8 cellular contexts compared by ENCODE assay signal in genomic region chr3:128653993-128654805, GRCh38. TPM values are rescaled to one million over a fixed set of nuclear protein-coding genes. Genes with fewer than 3 reads are reported as not detected.
A peak's percentile ranks its signal among the peaks of the same experiment; 100 is the strongest.
DNase-seq lines count a peak whose midpoint lies in the region; ATAC-seq and TF ChIP-seq lines count a peak whose summit lies in the region.
"Not testable (repeated sequence)": the region's sequence is repeated elsewhere in the genome, so short reads cannot be mapped to it uniquely, and the experiment has no call there.

No MANE protein-coding gene starts in this region.

- H3K27me3 Mint-ChIP-seq in activated CD8-positive, alpha-beta T cell treated with anti-CD3 and anti-CD28 coated beads, Interleukin-2, amount 10 ng/mL, durations not matched to agents 7 days and 5 days (ENCODE audit: low read depth); activated naive CD4-positive, alpha-beta T cell treated with anti-CD3 and anti-CD28 coated beads, Interleukin-2, amount 10 ng/mL, durations not matched to agents 7 days and 5 days; effector memory CD8-positive, alpha-beta T cell; naive thymus-derived CD4-positive, alpha-beta T cell: not testable (repeated sequence)

- H4K20me1 ChIP-seq in DND-41 (ENCODE audit: insufficient read depth, low read length) = not testable (repeated sequence)

- intact Hi-C loops in naive thymus-derived CD4-positive, alpha-beta T cell (cut with micrococcal nuclease) = loop anchor here in 1 of 2 donors (1.0 to 10.0 kb wide), 10 partner anchors 26 to 1241 kb away; partner anchors contain the start of genes HMCES, IFT122, RAB43 and TMCC1

- not testable (repeated sequence) for H3K36me3 Mint-ChIP-seq in activated CD8-positive, alpha-beta T cell treated with anti-CD3 and anti-CD28 coated beads, Interleukin-2, amount 10 ng/mL, durations not matched to agents 7 days and 5 days (ENCODE audit: low read depth); activated naive CD4-positive, alpha-beta T cell treated with anti-CD3 and anti-CD28 coated beads, Interleukin-2, amount 10 ng/mL, durations not matched to agents 7 days and 5 days; naive thymus-derived CD4-positive, alpha-beta T cell
- H3K36me3 Mint-ChIP-seq in effector memory CD8-positive, alpha-beta T cell (ENCODE audit: insufficient read depth) = peaks cover 19% of the 10 kb centered on the region

- peaks cover 17% of the 10 kb centered on the region for H3K4me1 Mint-ChIP-seq in activated CD8-positive, alpha-beta T cell treated with anti-CD3 and anti-CD28 coated beads, Interleukin-2, amount 10 ng/mL, durations not matched to agents 7 days and 5 days (ENCODE audit: low read depth)
- peaks cover 21% of the 10 kb centered on the region for H3K4me1 Mint-ChIP-seq in activated naive CD4-positive, alpha-beta T cell treated with anti-CD3 and anti-CD28 coated beads, Interleukin-2, amount 10 ng/mL, durations not matched to agents 7 days and 5 days
- peaks cover 13 to 14% of the 10 kb centered on the region in 2 donors for H3K4me1 Mint-ChIP-seq in effector memory CD8-positive, alpha-beta T cell (ENCODE audit: low read depth in 2 of 2)
- H3K4me1 Mint-ChIP-seq in naive thymus-derived CD4-positive, alpha-beta T cell = peaks cover 11 to 20% (median 15%) of the 10 kb centered on the region in 7 donors

- TF ChIP-seq POLR2A in upper lobe of left lung (IDR thresholded peaks at IDR 0.05) = not testable (repeated sequence)

- 62 to 79% methylated on average over 20 to 23 of the region's 24 CpGs for WGBS in upper lobe of left lung, 2 donors

- peak overlapping the region; percentile 66 for H3K27ac ChIP-seq in DND-41 (ENCODE audit: low read length)
- peak overlapping the region; percentile 61 for H3K27ac ChIP-seq in naive thymus-derived CD4-positive, alpha-beta T cell (ENCODE audit: low read depth, low read length)
- not testable (repeated sequence) for H3K27ac ChIP-seq in upper lobe of left lung

- peak overlapping the region; percentile 8 to 54; a peak in 3 of 4 replicates for H3K4me3 ChIP-seq in DND-41 (ENCODE audit: low read depth in 1 of 2, low read length in 2 of 2)
- peak overlapping the region; percentile 64 for H3K4me3 ChIP-seq in naive thymus-derived CD4-positive, alpha-beta T cell (ENCODE audit: low read length)
- H3K4me3 ChIP-seq in upper lobe of left lung = peak overlapping the region in 3 of 4 donors; percentile 21 to 29 (median 24)

- H3K4me1 ChIP-seq in DND-41 (ENCODE audit: insufficient read depth, low read length) = peaks cover 35% of the 10 kb centered on the region
- not testable (repeated sequence) for H3K4me1 ChIP-seq in naive thymus-derived CD4-positive, alpha-beta T cell (ENCODE audit: control insufficient read depth in 2 of 2, insufficient read depth in 2 of 2, low read length in 2 of 2); upper lobe of left lung

- peak overlapping the region; percentile 63 for H3K4me2 ChIP-seq in DND-41 (ENCODE audit: insufficient read depth, low read length)

- ATAC-seq in DND-41 (ENCODE audit: insufficient read depth, low read depth) = peak; percentile 25; the same call in 1 of the 3 replicates
- ATAC-seq in activated CD8-positive, alpha-beta T cell treated with anti-CD3 and anti-CD28 coated beads, Interleukin-2, amount 10 ng/mL, durations not matched to agents 7 days and 5 days; effector memory CD8-positive, alpha-beta T cell (replicated peaks); naive thymus-derived CD4-positive, alpha-beta T cell; upper lobe of left lung (ENCODE audit: low FRiP score in 2 of 2): not testable (repeated sequence)

- H3K9ac ChIP-seq in DND-41 (ENCODE audit: low read depth, low read length) = peak overlapping the region; percentile 48

- H3K9me3 Mint-ChIP-seq in activated CD8-positive, alpha-beta T cell treated with anti-CD3 and anti-CD28 coated beads, Interleukin-2, amount 10 ng/mL, durations not matched to agents 7 days and 5 days (ENCODE audit: insufficient read depth); activated naive CD4-positive, alpha-beta T cell treated with anti-CD3 and anti-CD28 coated beads, Interleukin-2, amount 10 ng/mL, durations not matched to agents 7 days and 5 days; effector memory CD8-positive, alpha-beta T cell; naive thymus-derived CD4-positive, alpha-beta T cell: not testable (repeated sequence)

- H3K9me3 ChIP-seq in DND-41 (ENCODE audit: insufficient read depth, low read length, severe bottlenecking); naive thymus-derived CD4-positive, alpha-beta T cell (ENCODE audit: control insufficient read depth in 2 of 3, low read length in 3 of 3); upper lobe of left lung: not testable (repeated sequence)

- DNase-seq in DND-41 (peak; percentile 61), SK-N-DZ (ENCODE audit: low spot score) (peak; percentile 49)
- peak; percentile 54 for DNase-seq in activated CD8-positive, alpha-beta T cell treated with anti-CD3 and anti-CD28 coated beads, Interleukin-2, amount 10 ng/mL, durations not matched to agents 7 days and 5 days
- DNase-seq in activated naive CD4-positive, alpha-beta T cell treated with anti-CD3 and anti-CD28 coated beads, Interleukin-2, amount 10 ng/mL, durations not matched to agents 7 days and 5 days = peak; percentile 58
- DNase-seq in effector memory CD8-positive, alpha-beta T cell = peak; percentile 7 to 27 (median 16)
- peak; percentile 14 to 77 (median 63) for DNase-seq in naive thymus-derived CD4-positive, alpha-beta T cell
- peak; percentile 17 for DNase-seq in stimulated activated CD4-positive, alpha-beta T cell treated with anti-CD3 and anti-CD28 coated beads, Interleukin-12 subunit alpha, Interleukin-12 subunit beta, amount 100 ng/mL, for 4 hours
- DNase-seq in upper lobe of left lung = not testable (repeated sequence)

- not testable (repeated sequence) for TF ChIP-seq CTCF in DND-41 (IDR thresholded peaks at IDR 0.05; ENCODE audit: borderline replicate concordance, extremely low read depth, low read length, poor library complexity, severe bottlenecking); upper lobe of left lung (IDR thresholded peaks at IDR 0.05)

- not testable (repeated sequence) for H3K27me3 ChIP-seq in DND-41 (ENCODE audit: insufficient read depth, low read length, poor library complexity); naive thymus-derived CD4-positive, alpha-beta T cell (ENCODE audit: control insufficient read depth in 2 of 2, insufficient read depth in 2 of 2, low read length in 2 of 2); upper lobe of left lung

- not testable (repeated sequence) for H3K36me3 ChIP-seq in DND-41 (ENCODE audit: insufficient read depth, low read length); naive thymus-derived CD4-positive, alpha-beta T cell (ENCODE audit: control insufficient read depth in 2 of 3, insufficient read depth in 3 of 3, low read length in 3 of 3); upper lobe of left lung

- peaks cover 17% of the 10 kb centered on the region for H3K79me2 ChIP-seq in DND-41 (ENCODE audit: insufficient read depth, low read length)

- H2AFZ ChIP-seq in DND-41 (ENCODE audit: low read depth, low read length) = peak overlapping the region; percentile 70

- POLR2A ChIA-PET in activated CD8-positive, alpha-beta T cell treated with anti-CD3 and anti-CD28 coated beads, Interleukin-2, amount 10 ng/mL, durations not matched to agents 7 days and 5 days (lab: Charles Lee) = interaction anchor here (0.8 to 1.8 kb wide), 4 partner anchors 15 to 706 kb away, joined by 3 to 6 read pairs (median 4); no protein-coding TSS in a partner anchor
- POLR2A ChIA-PET in naive thymus-derived CD4-positive, alpha-beta T cell (lab: Charles Lee) = interaction anchor here (0.6 to 2.2 kb wide), 10 partner anchors 18 to 662 kb away, joined by 3 to 17 read pairs (median 4); a partner anchor contains a TSS

- TF ChIP-seq EP300 in upper lobe of left lung (IDR thresholded peaks at IDR 0.05) = not testable (repeated sequence)

- peak overlapping the region; percentile 65 for H3K4me3 Mint-ChIP-seq in activated CD8-positive, alpha-beta T cell treated with anti-CD3 and anti-CD28 coated beads, Interleukin-2, amount 10 ng/mL, durations not matched to agents 7 days and 5 days
- H3K4me3 Mint-ChIP-seq in activated naive CD4-positive, alpha-beta T cell treated with anti-CD3 and anti-CD28 coated beads, Interleukin-2, amount 10 ng/mL, durations not matched to agents 7 days and 5 days = peak overlapping the region; percentile 60
- H3K4me3 Mint-ChIP-seq in effector memory CD8-positive, alpha-beta T cell = peak overlapping the region; percentile 82 to 91
- H3K4me3 Mint-ChIP-seq in naive thymus-derived CD4-positive, alpha-beta T cell = peak overlapping the region; percentile 78 to 94 (median 90)

- peak overlapping the region; percentile 12 for H3K27ac Mint-ChIP-seq in activated CD8-positive, alpha-beta T cell treated with anti-CD3 and anti-CD28 coated beads, Interleukin-2, amount 10 ng/mL, durations not matched to agents 7 days and 5 days
- H3K27ac Mint-ChIP-seq in activated naive CD4-positive, alpha-beta T cell treated with anti-CD3 and anti-CD28 coated beads, Interleukin-2, amount 10 ng/mL, durations not matched to agents 7 days and 5 days = peak overlapping the region; percentile 2
- peak overlapping the region in 1 of 2 donors; percentile 76 for H3K27ac Mint-ChIP-seq in effector memory CD8-positive, alpha-beta T cell
- H3K27ac Mint-ChIP-seq in naive thymus-derived CD4-positive, alpha-beta T cell = peak overlapping the region; percentile 37 to 94 (median 83)

- CTCF ChIA-PET in activated CD8-positive, alpha-beta T cell treated with anti-CD3 and anti-CD28 coated beads, Interleukin-2, amount 10 ng/mL, durations not matched to agents 7 days and 5 days (lab: Charles Lee) = interaction anchor here (0.9 to 2.7 kb wide), 4 partner anchors 21 to 221 kb away, joined by 3 to 17 read pairs (median 7); no protein-coding TSS in a partner anchor
- CTCF ChIA-PET in activated naive CD4-positive, alpha-beta T cell treated with anti-CD3 and anti-CD28 coated beads, Interleukin-2, amount 10 ng/mL, durations not matched to agents 7 days and 5 days (lab: Charles Lee) = interaction anchor here (0.7 to 3.2 kb wide), 9 partner anchors 21 to 194 kb away, joined by 3 to 15 read pairs (median 3); no protein-coding TSS in a partner anchor
- CTCF ChIA-PET in naive thymus-derived CD4-positive, alpha-beta T cell (lab: Charles Lee) = interaction anchor here (0.6 to 1.6 kb wide), 7 partner anchors 23 to 150 kb away, joined by 3 to 8 read pairs (median 5); no protein-coding TSS in a partner anchor

RNA-seq across cellular contexts. Expression of gene RPN1, which starts 3.6 kb away (rescaled TPM):
- polyA plus RNA-seq in SK-N-DZ (2014; cell fraction: cytosol; rRNA removed) = 205 and 243 TPM in 2 replicates
- polyA plus RNA-seq in SK-N-DZ (2014; cell fraction: nucleus; rRNA removed) = 78.6 and 109 TPM in 2 replicates
- 100 to 1,000 TPM; 157 to 162 TPM for total RNA-seq in activated CD8-positive, alpha-beta T cell treated with anti-CD3 and anti-CD28 coated beads, Interleukin-2, amount 10 ng/mL, durations not matched to agents 7 days and 5 days
- total RNA-seq in naive thymus-derived CD4-positive, alpha-beta T cell = 100 to 1,000 TPM in 2 of 5 experiments, 10 to 100 TPM in 3; 76.7 to 203 (median 88.5) TPM
- polyA plus RNA-seq in naive thymus-derived CD4-positive, alpha-beta T cell = 100 to 1,000 TPM; 180 to 190 TPM
- 100 to 1,000 TPM in 5 of 6 donors, 10 to 100 TPM in 1; 81.7 to 321 (median 218) TPM for total RNA-seq in upper lobe of left lung
